Comparison of ENCODE assay signal across 2 cellular contexts in genomic region chr18:32287873-32288272, GRCh38.
A peak's percentile ranks its signal among the peaks of the same experiment; 100 is the strongest.
TF ChIP-seq lines count a peak whose summit lies in the region.

No MANE protein-coding gene starts in this region.

TF ChIP-seq in HepG2, 621 proteins besides CTCF, POLR2A, EP300 and RAD21:
- peak; percentile 81 for TF ChIP-seq MAFF (IDR thresholded peaks at IDR 0.05; ENCODE audit: low read depth, low read length)
- no peak for TF ChIP-seq PHF8 (CRISPR knock-in tag; IDR thresholded peaks at IDR 0.05)
- TF ChIP-seq MAFK (conservative IDR thresholded peaks at IDR 0.05 in 1 of 2, IDR thresholded peaks at IDR 0.05 in 1 of 2; ENCODE audit: low read length in 2 of 2): peak; percentile 76 to 88
- TF ChIP-seq, protein P1, sequence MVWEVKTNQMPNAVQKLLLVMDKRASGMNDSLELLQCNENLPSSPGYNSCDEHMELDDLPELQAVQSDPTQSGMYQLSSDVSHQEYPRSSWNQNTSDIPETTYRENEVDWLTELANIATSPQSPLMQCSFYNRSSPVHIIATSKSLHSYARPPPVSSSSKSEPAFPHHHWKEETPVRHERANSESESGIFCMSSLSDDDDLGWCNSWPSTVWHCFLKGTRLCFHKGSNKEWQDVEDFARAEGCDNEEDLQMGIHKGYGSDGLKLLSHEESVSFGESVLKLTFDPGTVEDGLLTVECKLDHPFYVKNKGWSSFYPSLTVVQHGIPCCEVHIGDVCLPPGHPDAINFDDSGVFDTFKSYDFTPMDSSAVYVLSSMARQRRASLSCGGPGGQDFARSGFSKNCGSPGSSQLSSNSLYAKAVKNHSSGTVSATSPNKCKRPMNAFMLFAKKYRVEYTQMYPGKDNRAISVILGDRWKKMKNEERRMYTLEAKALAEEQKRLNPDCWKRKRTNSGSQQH (CRISPR knock-in tag; IDR thresholded peaks at IDR 0.05; ENCODE audit: low read depth): no peak

TF ChIP-seq in IMR-90, 13 proteins besides CTCF, POLR2A, EP300 and RAD21:
- TF ChIP-seq CEBPB (IDR thresholded peaks at IDR 0.05; ENCODE audit: low read depth, low read length): no peak
- TF ChIP-seq MAFK (IDR thresholded peaks at IDR 0.05; ENCODE audit: low read depth, low read length): peak; percentile 74
- no peak for TF ChIP-seq NFE2L2 (IDR thresholded peaks at IDR 0.05; ENCODE audit: low read depth, low read length)
- TF ChIP-seq RFX5 (IDR thresholded peaks at IDR 0.05; ENCODE audit: low read depth, low read length): no peak
